ENCODE assay signal across 8 cellular contexts in the genomic region with DNA sequence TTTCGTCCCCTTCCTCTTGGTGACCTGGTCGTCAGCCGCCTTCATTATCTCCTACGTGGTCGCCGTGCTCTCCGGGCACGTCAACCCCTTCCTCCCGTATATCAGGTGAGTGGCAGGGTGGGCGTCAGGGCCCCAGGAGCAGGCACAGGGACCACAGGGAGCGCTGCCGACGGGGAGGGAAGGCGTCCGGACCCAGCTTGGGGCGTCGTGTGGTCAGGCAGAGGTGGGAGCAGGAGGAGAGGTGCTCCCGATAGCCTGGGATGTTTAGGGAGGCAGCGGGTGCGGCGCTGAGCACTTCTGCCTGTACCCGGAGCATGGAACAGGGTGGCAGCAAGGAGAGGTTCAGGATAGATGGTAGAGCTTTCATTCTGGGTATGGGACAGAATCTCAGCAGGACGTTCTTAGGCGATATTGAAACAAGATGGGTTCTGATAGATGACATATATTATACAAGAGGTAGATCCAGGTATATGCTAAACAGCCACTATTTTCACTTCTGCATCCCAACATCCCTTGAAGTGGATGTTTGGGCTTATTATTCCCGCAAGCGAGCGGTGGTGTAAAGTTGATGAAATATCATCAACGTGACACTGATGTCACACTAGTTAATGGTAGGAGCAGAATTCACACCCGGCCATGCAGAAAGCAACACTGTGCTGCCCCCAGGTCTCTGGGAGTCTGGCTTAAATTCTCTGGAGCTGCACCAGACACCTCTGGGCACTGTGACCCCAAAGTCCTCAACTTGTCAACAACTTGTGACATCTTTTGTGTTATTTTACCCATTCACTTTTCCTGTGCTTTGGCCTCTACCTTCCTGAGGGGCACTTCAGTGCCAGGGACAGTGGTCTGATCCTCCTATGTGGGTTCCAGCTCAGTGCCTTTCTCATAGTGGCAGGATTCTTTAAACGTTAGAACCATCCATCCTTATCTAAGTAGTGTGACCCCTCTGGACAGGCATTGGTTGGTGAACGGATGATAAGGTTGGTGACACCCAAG. TPM values are rescaled to one million over a fixed set of nuclear protein-coding genes. Genes with fewer than 3 reads are reported as not detected.
A peak's percentile ranks its signal among the peaks of the same experiment; 100 is the strongest.
DNase-seq lines count a peak whose midpoint lies in the region; ATAC-seq and TF ChIP-seq lines count a peak whose summit lies in the region.

No MANE protein-coding gene starts in this region.

- H3K36me3 ChIP-seq in heart left ventricle (peaks cover 0 to 7% (median 0%) of the 10 kb centered on the region in 9 donors), psoas muscle (ENCODE audit: insufficient read depth in 1 of 2, low read depth in 1 of 2) (no peaks in the 10 kb centered on the region)

- peaks cover 2% of the 10 kb centered on the region for H3K36me3 Mint-ChIP-seq in activated T-cell treated with anti-CD3 and anti-CD28 coated beads, Interleukin-2, amount 50 U/mL, for 4 hours (ENCODE audit: insufficient read depth)

- H3K4me3 ChIP-seq in heart left ventricle (peak overlapping the region; percentile 60 to 95 (median 86)), psoas muscle (peak overlapping the region; percentile 89)

- H3K4me1 ChIP-seq in heart left ventricle (peaks cover 0 to 66% (median 11%) of the 10 kb centered on the region in 12 donors), psoas muscle (no peaks in the 10 kb centered on the region)

- peaks cover 11% of the 10 kb centered on the region for H3K4me1 Mint-ChIP-seq in activated T-cell treated with anti-CD3 and anti-CD28 coated beads, Interleukin-2, amount 50 U/mL, for 4 hours (ENCODE audit: low read depth)

- no peaks in the 10 kb centered on the region for H3K27me3 Mint-ChIP-seq in activated T-cell treated with anti-CD3 and anti-CD28 coated beads, Interleukin-2, amount 50 U/mL, for 4 hours (ENCODE audit: low read depth)

- ATAC-seq in GM21447 (IDR thresholded peaks at IDR 0.05; ENCODE audit: unreplicated experiment): peak; percentile 15
- ATAC-seq in activated T-cell treated with anti-CD3 and anti-CD28 coated beads, Interleukin-2, amount 50 U/mL, for 4 hours: peak; percentile 7 to 13
- peak in 2 of 4 donors; percentile 8 to 28 for ATAC-seq in heart left ventricle
- peak; percentile 8 to 15 (median 10) for ATAC-seq in psoas muscle
- no peak for ATAC-seq in HG02970 (IDR thresholded peaks at IDR 0.05; ENCODE audit: low FRiP score, unreplicated experiment)

- DNase-seq in EL (peak; percentile 44), HuH-7 (ENCODE audit: low spot score) (peak; percentile 37), heart left ventricle (peak in 4 of 5 donors; percentile 17 to 34 (median 30)), psoas muscle (peak; percentile 37 to 65), foreskin melanocyte (no peak)
- DNase-seq in activated T-cell treated with anti-CD3 and anti-CD28 coated beads, Interleukin-2, amount 50 U/mL, for 4 hours: no peak

- WGBS in heart left ventricle, 4 donors: 5 to 13% (median 8%) methylated on average over 16 to 31 of the region's 31 CpGs
- whole genome bisulfite sequencing in psoas muscle, 3 donors: 5 to 10% (median 6%) methylated on average over 27 to 31 of the region's 31 CpGs

- H3K9me3 Mint-ChIP-seq in activated T-cell treated with anti-CD3 and anti-CD28 coated beads, Interleukin-2, amount 50 U/mL, for 4 hours: no peaks in the 10 kb centered on the region

- no peaks in the 10 kb centered on the region for H3K27me3 ChIP-seq in heart left ventricle
- no peaks in the 10 kb centered on the region for H3K27me3 ChIP-seq in psoas muscle (ENCODE audit: insufficient read depth in 3 of 3, low read length in 2 of 3)

- no peak for TF ChIP-seq POLR2A in heart left ventricle (IDR thresholded peaks at IDR 0.05)

- no peaks in the 10 kb centered on the region for H3K9me3 ChIP-seq in heart left ventricle
- H3K9me3 ChIP-seq in psoas muscle: no peaks in the 10 kb centered on the region

- peak overlapping the region; percentile 87 for H3K4me3 Mint-ChIP-seq in activated T-cell treated with anti-CD3 and anti-CD28 coated beads, Interleukin-2, amount 50 U/mL, for 4 hours

- TF ChIP-seq CTCF in heart left ventricle (IDR thresholded peaks at IDR 0.05) (no peak), psoas muscle (IDR thresholded peaks at IDR 0.05) (no peak)

- H3K27ac ChIP-seq in heart left ventricle (peak overlapping the region; percentile 82 to 99 (median 96)), psoas muscle (peak overlapping the region; percentile 95)

- intact Hi-C loops in heart left ventricle (cut with DNase I): loop anchor here in 3 of 10 donors (2.0 to 5.0 kb wide), 3 partner anchors 46 to 184 kb away; a partner anchor contains a TSS
- intact Hi-C loops in psoas muscle (cut with DNase I): no loop called here

RNA-seq across cellular contexts. Expression of a gene that starts 0.7 kb away (rescaled TPM):
- 1 to 10 TPM; 1.7 to 3.4 (median 3.1) TPM for total RNA-seq in activated T-cell treated with anti-CD3 and anti-CD28 coated beads, Interleukin-2, amount 50 U/mL, for 4 hours
- total RNA-seq in heart left ventricle (10 to 100 TPM in 2 of 9 donors, 1 to 10 TPM in 7; 3.7 to 40.7 (median 4.3) TPM), psoas muscle (1 to 10 TPM; 2.8 to 6.8 (median 4.6) TPM)
- polyA plus RNA-seq in heart left ventricle (1 to 10 TPM; 2.9 to 3.9 TPM), psoas muscle (1 to 10 TPM; 3.8 to 6.2 (median 4.1) TPM)

RNA-seq across cellular contexts. Expression of a gene that starts 47.4 kb away (rescaled TPM):
- 10 to 100 TPM; 25.3 to 31.9 (median 29.6) TPM for total RNA-seq in activated T-cell treated with anti-CD3 and anti-CD28 coated beads, Interleukin-2, amount 50 U/mL, for 4 hours
- 10 to 100 TPM; 23.5 to 61.2 (median 45.9) TPM for total RNA-seq in heart left ventricle
- polyA plus RNA-seq in heart left ventricle: 10 to 100 TPM; 18.0 to 24.0 TPM
- 10 to 100 TPM; 14.3 to 36.1 (median 19.9) TPM for total RNA-seq in psoas muscle
- 10 to 100 TPM; 10.3 to 17.5 (median 11.5) TPM for polyA plus RNA-seq in psoas muscle

Comparison
In these comparisons a context has a peak if more than half of its experiments do, and no peak if none do; other contexts are left out.
1. DNase-seq: peak in EL (single experiment), HuH-7 (single experiment), heart left ventricle (4 of 5) and psoas muscle (2 of 2); none in activated T-cell treated with anti-CD3 and anti-CD28 coated beads, Interleukin-2, amount 50 U/mL, for 4 hours (single experiment) and foreskin melanocyte (single experiment).